ENCODE assay signal across 1 cellular context in the genomic region with DNA sequence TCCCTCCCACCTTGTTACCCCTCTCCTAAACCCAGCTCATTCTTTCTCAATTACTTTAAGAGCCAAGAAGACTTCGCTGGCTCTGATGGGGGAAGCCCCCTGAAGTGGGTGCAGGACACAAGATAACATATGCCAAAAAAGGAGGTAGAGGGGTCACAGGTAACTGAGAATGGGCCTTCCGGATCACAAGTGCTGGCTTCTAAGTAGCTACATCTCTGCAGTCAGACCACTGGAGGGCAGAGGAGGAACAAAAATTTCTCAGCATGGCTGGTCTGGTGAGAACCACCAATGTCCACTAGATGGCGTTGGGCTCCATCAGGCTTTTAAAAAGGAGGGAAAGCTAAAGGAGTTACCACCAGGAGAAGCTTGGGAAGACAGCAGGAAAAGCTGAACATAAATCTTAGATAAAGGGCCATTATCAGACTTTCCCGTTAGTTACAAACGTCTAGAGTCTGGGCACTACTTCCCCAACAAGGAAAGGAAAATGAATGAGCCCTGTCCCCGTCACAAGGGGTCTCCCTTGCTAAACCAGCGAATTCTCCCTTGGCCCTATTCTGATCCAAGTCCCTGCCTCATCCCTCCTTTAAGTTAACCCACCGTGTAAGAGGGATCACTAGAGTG.
TF ChIP-seq lines count a peak whose summit lies in the region.

No MANE protein-coding gene starts in this region.

TF ChIP-seq in SK-N-SH, 30 proteins besides CTCF, POLR2A, EP300 and RAD21 (continued from another document):
- TF ChIP-seq, protein P1, sequence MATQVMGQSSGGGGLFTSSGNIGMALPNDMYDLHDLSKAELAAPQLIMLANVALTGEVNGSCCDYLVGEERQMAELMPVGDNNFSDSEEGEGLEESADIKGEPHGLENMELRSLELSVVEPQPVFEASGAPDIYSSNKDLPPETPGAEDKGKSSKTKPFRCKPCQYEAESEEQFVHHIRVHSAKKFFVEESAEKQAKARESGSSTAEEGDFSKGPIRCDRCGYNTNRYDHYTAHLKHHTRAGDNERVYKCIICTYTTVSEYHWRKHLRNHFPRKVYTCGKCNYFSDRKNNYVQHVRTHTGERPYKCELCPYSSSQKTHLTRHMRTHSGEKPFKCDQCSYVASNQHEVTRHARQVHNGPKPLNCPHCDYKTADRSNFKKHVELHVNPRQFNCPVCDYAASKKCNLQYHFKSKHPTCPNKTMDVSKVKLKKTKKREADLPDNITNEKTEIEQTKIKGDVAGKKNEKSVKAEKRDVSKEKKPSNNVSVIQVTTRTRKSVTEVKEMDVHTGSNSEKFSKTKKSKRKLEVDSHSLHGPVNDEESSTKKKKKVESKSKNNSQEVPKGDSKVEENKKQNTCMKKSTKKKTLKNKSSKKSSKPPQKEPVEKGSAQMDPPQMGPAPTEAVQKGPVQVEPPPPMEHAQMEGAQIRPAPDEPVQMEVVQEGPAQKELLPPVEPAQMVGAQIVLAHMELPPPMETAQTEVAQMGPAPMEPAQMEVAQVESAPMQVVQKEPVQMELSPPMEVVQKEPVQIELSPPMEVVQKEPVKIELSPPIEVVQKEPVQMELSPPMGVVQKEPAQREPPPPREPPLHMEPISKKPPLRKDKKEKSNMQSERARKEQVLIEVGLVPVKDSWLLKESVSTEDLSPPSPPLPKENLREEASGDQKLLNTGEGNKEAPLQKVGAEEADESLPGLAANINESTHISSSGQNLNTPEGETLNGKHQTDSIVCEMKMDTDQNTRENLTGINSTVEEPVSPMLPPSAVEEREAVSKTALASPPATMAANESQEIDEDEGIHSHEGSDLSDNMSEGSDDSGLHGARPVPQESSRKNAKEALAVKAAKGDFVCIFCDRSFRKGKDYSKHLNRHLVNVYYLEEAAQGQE (IDR thresholded peaks at IDR 0.05; ENCODE audit: low read depth, low read length), result no peak
- TF ChIP-seq ELF1 (IDR thresholded peaks at IDR 0.05), result no peak
- peak; percentile 75 for TF ChIP-seq SMC3 (IDR thresholded peaks at IDR 0.05; ENCODE audit: low read depth, low read length)
- no peak for TF ChIP-seq NRF1 (IDR thresholded peaks at IDR 0.05; ENCODE audit: low read depth, low read length)
- TF ChIP-seq FOXJ3 (CRISPR knock-in tag; IDR thresholded peaks at IDR 0.05), result no peak
- peak; percentile 61; the same call in 1 of the 2 replicates for TF ChIP-seq MXI1 (IDR thresholded peaks at IDR 0.05; ENCODE audit: low read depth, low read length)
- TF ChIP-seq RXRA (IDR thresholded peaks at IDR 0.05; ENCODE audit: borderline replicate concordance, low read depth), result no peak
- TF ChIP-seq RCOR1 (IDR thresholded peaks at IDR 0.05; ENCODE audit: low read length), result peak; percentile 61; the same call in 1 of the 2 replicates
- no peak for TF ChIP-seq POLR2AphosphoS5 (IDR thresholded peaks at IDR 0.05; ENCODE audit: low read depth, low read length)
- no peak; the same call in 1 of the 2 replicates for TF ChIP-seq SIN3A (IDR thresholded peaks at IDR 0.05; ENCODE audit: borderline replicate concordance, low read depth, low read length)
- TF ChIP-seq, protein P2, sequence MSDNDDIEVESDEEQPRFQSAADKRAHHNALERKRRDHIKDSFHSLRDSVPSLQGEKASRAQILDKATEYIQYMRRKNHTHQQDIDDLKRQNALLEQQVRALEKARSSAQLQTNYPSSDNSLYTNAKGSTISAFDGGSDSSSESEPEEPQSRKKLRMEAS (IDR thresholded peaks at IDR 0.05; ENCODE audit: low read depth), result peak; percentile 67; the same call in 1 of the 2 replicates
- TF ChIP-seq NFIC (IDR thresholded peaks at IDR 0.05; ENCODE audit: borderline replicate concordance), result no peak
- TF ChIP-seq, protein P3, sequence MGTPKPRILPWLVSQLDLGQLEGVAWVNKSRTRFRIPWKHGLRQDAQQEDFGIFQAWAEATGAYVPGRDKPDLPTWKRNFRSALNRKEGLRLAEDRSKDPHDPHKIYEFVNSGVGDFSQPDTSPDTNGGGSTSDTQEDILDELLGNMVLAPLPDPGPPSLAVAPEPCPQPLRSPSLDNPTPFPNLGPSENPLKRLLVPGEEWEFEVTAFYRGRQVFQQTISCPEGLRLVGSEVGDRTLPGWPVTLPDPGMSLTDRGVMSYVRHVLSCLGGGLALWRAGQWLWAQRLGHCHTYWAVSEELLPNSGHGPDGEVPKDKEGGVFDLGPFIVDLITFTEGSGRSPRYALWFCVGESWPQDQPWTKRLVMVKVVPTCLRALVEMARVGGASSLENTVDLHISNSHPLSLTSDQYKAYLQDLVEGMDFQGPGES (IDR thresholded peaks at IDR 0.05; ENCODE audit: low read depth, low read length), result no peak
- TF ChIP-seq, protein P4, sequence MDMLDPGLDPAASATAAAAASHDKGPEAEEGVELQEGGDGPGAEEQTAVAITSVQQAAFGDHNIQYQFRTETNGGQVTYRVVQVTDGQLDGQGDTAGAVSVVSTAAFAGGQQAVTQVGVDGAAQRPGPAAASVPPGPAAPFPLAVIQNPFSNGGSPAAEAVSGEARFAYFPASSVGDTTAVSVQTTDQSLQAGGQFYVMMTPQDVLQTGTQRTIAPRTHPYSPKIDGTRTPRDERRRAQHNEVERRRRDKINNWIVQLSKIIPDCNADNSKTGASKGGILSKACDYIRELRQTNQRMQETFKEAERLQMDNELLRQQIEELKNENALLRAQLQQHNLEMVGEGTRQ (IDR thresholded peaks at IDR 0.05; ENCODE audit: borderline replicate concordance, low read depth, low read length), result no peak
